1 cellular context compared by ENCODE assay signal in genomic region chr22:17994424-17995108, GRCh38.
TF ChIP-seq lines count a peak whose summit lies in the region.

No MANE protein-coding gene starts in this region.

TF ChIP-seq in GM12878, 131 proteins besides CTCF, POLR2A, EP300 and RAD21 (continued from another document):
- TF ChIP-seq HSF1 (IDR thresholded peaks at IDR 0.05; ENCODE audit: low read depth, low read length), result no peak
- TF ChIP-seq TCF7 (IDR thresholded peaks at IDR 0.05; ENCODE audit: borderline replicate concordance), result no peak
- peak; percentile 81; the same call in 1 of the 2 replicates for TF ChIP-seq ZNF24 (IDR thresholded peaks at IDR 0.05)
- TF ChIP-seq RUNX3 (IDR thresholded peaks at IDR 0.05; ENCODE audit: low read length), result peak; percentile 91
- TF ChIP-seq E4F1 (IDR thresholded peaks at IDR 0.05; ENCODE audit: borderline replicate concordance, partially characterized antibody), result no peak
- TF ChIP-seq EED (IDR thresholded peaks at IDR 0.05; ENCODE audit: low read depth), result 0 out of 2 replicates have a peak, but pooled peaks have one; percentile 56
- TF ChIP-seq RELB (IDR thresholded peaks at IDR 0.05; ENCODE audit: low read depth), result no peak
- TF ChIP-seq MEF2A (IDR thresholded peaks at IDR 0.05; ENCODE audit: insufficient read depth, low read depth, low read length), result no peak
- TF ChIP-seq RAD51 (IDR thresholded peaks at IDR 0.05), result no peak
- TF ChIP-seq PAX8 (IDR thresholded peaks at IDR 0.05), result no peak
- TF ChIP-seq CHD4 (IDR thresholded peaks at IDR 0.05), result no peak
- no peak for TF ChIP-seq ELK1 (IDR thresholded peaks at IDR 0.05; ENCODE audit: low read depth, low read length)
- TF ChIP-seq ZBTB40 (IDR thresholded peaks at IDR 0.05; ENCODE audit: borderline replicate concordance), result no peak
- no peak for TF ChIP-seq SPI1 (IDR thresholded peaks at IDR 0.05; ENCODE audit: borderline replicate concordance, insufficient read depth, low read depth, low read length)
- 0 out of 2 replicates have a peak, but pooled peaks have one; percentile 12 for TF ChIP-seq NR2F1 (conservative IDR thresholded peaks at IDR 0.05)
- no peak for TF ChIP-seq POLR2AphosphoS5 (IDR thresholded peaks at IDR 0.05; ENCODE audit: low read length)
- no peak for TF ChIP-seq NBN (IDR thresholded peaks at IDR 0.05)
- TF ChIP-seq ZZZ3 (IDR thresholded peaks at IDR 0.05; ENCODE audit: control insufficient read depth, insufficient read length, low read depth), result no peak
- no peak for TF ChIP-seq GABPA (IDR thresholded peaks at IDR 0.05; ENCODE audit: low read depth)
- peak; percentile 27 to 44; a peak in 2 of 4 replicates for TF ChIP-seq IKZF2 (IDR thresholded peaks at IDR 0.05)
- TF ChIP-seq MEF2B (IDR thresholded peaks at IDR 0.05; ENCODE audit: partially characterized antibody, poor library complexity, severe bottlenecking), result no peak
